33 cellular contexts compared by ENCODE assay signal in genomic region chr20:4095639-4096038, GRCh38. TPM values are rescaled to one million over a fixed set of nuclear protein-coding genes. Genes with fewer than 3 reads are reported as not detected.
"Had no signal": no experiment of that assay in that cellular context is flagged by ENCODE, and none has a peak within 500 bp of the region (broad histone marks: within the 10 kb centered on the region; RNA-seq: fewer than 3 reads in every experiment).

No MANE protein-coding gene starts in this region.

- H3K4me3 ChIP-seq: adrenal gland, body of pancreas, esophagus muscularis mucosa, gastrocnemius medialis, heart left ventricle had no signal

- H3K36me3 ChIP-seq: adrenal gland, esophagus muscularis mucosa, gastrocnemius medialis, heart left ventricle had no signal

- H3K27me3 ChIP-seq: adrenal gland, body of pancreas, esophagus muscularis mucosa, foreskin keratinocyte, gastrocnemius medialis, heart left ventricle had no signal

- H3K4me1 ChIP-seq: adrenal gland, body of pancreas, gastrocnemius medialis had no signal

- DNase-seq: activated B cell treated with CpG ODN at 0.5 μM for 24 hours; activated CD4-positive, alpha-beta memory T cell treated with anti-CD3 and anti-CD28 coated beads for 36 hours; activated CD4-positive, alpha-beta T cell treated with anti-CD3 and anti-CD28 coated beads for 36 hours; activated CD4-positive, alpha-beta T cell treated with anti-CD3 and anti-CD28 coated beads, Interleukin-2, amount 10 ng/mL, durations not matched to agents 24 days and 14 days; activated CD8-positive, alpha-beta memory T cell treated with anti-CD3 and anti-CD28 coated beads, Interleukin-2, amount 10 ng/mL, durations not matched to agents 7 days and 5 days; activated CD8-positive, alpha-beta memory T cell treated with anti-CD3 and anti-CD28 coated beads, Interleukin-2, amount 50 U/mL, for 4 hours; activated CD8-positive, alpha-beta T cell treated with anti-CD3 and anti-CD28 coated beads, Interleukin-2, amount 10 ng/mL, durations not matched to agents 7 days and 5 days; activated effector memory CD4-positive, alpha-beta T cell treated with anti-CD3 and anti-CD28 coated beads, Interleukin-2, amount 50 U/mL, for 16 hours; activated naive CD4-positive, alpha-beta T cell treated with anti-CD3 and anti-CD28 coated beads for 36 hours; activated naive CD8-positive, alpha-beta T cell treated with anti-CD3 and anti-CD28 coated beads for 36 hours; activated naive CD8-positive, alpha-beta T cell treated with anti-CD3 and anti-CD28 coated beads, Interleukin-2, amount 50 U/mL, for 24 hours; activated T-cell treated with anti-CD3 and anti-CD28 coated beads, Interleukin-2, amount 50 U/mL, for 1 hour; activated T-cell treated with anti-CD3 and anti-CD28 coated beads, Interleukin-2, amount 50 U/mL, for 48 hours; adrenal gland; amygdala; aorta; body of pancreas; caudate nucleus; cortex of kidney; dermis blood vessel endothelial cell; effector CD4-positive, alpha-beta T cell; effector memory CD8-positive, alpha-beta T cell; erythroblast; foreskin keratinocyte; gastrocnemius medialis; glutamatergic neuron; heart left ventricle; T-helper 2 cell had no signal

- FAIRE-seq: colon, TTC549 had no signal

- ATAC-seq: activated CD4-positive, alpha-beta T cell treated with anti-CD3 and anti-CD28 coated beads for 36 hours; activated CD4-positive, CD25-positive, alpha-beta regulatory T cell treated with anti-CD3 and anti-CD28 coated beads, Interleukin-2, amount 50 U/mL, for 24 hours; activated CD8-positive, alpha-beta memory T cell treated with anti-CD3 and anti-CD28 coated beads, Interleukin-2, amount 10 ng/mL, durations not matched to agents 7 days and 5 days; activated CD8-positive, alpha-beta T cell treated with anti-CD3 and anti-CD28 coated beads, Interleukin-2, amount 10 ng/mL, durations not matched to agents 7 days and 5 days; activated naive CD8-positive, alpha-beta T cell treated with anti-CD3 and anti-CD28 coated beads, Interleukin-2, amount 50 U/mL, for 24 hours; body of pancreas; effector memory CD8-positive, alpha-beta T cell; foreskin keratinocyte; gastrocnemius medialis; heart left ventricle had no signal

- H3K9me3 ChIP-seq: adrenal gland, body of pancreas, esophagus muscularis mucosa, gastrocnemius medialis had no signal

- H3K27ac ChIP-seq: adrenal gland, body of pancreas, esophagus muscularis mucosa, foreskin keratinocyte, gastrocnemius medialis, heart left ventricle, VCaP had no signal

RNA-seq across cellular contexts. Expression of gene SMOX, which starts 53.0 kb away (rescaled TPM):
- total RNA-seq: activated B cell treated with CpG ODN at 0.5 μM for 24 hours had no signal
